ENCODE assay signal across 8 cellular contexts in the genomic region with DNA sequence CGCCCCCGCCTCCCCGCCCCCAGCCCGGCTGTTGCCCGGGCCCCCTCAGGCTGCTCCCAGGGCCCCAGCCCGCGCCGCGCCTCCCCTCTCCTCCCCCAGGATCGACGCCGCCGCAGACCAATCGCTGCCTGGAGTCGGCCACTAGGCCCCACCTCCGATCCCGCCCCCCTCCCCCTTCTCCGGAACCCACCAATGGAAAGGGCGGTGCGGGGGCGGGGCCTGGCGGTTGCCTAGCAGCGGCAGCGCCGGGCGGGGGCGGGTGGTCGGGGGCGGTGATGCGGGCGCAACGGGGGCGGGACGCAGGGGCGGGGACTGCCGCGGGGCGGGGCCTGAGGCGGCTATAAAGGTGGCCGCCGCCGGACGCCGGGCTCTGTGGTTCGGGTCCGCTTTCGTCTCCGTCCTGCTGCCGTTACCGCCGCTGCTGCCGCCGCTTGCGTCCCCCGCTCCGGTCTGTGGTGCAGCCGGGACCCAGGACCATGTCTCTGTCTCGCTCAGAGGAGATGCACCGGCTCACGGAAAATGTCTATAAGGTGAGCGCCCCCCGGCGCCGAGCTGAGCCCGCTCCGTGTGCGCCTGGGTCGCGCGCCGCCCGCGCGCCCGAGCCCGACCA.
DNase-seq lines count a peak whose midpoint lies in the region; ATAC-seq, FAIRE-seq and TF ChIP-seq lines count a peak whose summit lies in the region.

A gene with protein sequence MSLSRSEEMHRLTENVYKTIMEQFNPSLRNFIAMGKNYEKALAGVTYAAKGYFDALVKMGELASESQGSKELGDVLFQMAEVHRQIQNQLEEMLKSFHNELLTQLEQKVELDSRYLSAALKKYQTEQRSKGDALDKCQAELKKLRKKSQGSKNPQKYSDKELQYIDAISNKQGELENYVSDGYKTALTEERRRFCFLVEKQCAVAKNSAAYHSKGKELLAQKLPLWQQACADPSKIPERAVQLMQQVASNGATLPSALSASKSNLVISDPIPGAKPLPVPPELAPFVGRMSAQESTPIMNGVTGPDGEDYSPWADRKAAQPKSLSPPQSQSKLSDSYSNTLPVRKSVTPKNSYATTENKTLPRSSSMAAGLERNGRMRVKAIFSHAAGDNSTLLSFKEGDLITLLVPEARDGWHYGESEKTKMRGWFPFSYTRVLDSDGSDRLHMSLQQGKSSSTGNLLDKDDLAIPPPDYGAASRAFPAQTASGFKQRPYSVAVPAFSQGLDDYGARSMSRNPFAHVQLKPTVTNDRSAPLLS (plus strand): TSS at position 373 of the 610 bp plus-strand sequence. CDS start 104 bp downstream, at position 477.

- H3K36me3 ChIP-seq in rectal smooth muscle tissue (ENCODE audit: control insufficient read depth, insufficient read depth, low read length), result no peaks in the 10 kb centered on the region

- peak; percentile 71 for ATAC-seq in HG02759 (IDR thresholded peaks at IDR 0.05; ENCODE audit: unreplicated experiment)

- peaks cover 37% of the 10 kb centered on the region for H3K4me1 ChIP-seq in rectal smooth muscle tissue (ENCODE audit: control insufficient read depth, insufficient read depth, low read length)

- no peaks in the 10 kb centered on the region for H3K27me3 ChIP-seq in rectal smooth muscle tissue (ENCODE audit: control insufficient read depth, insufficient read depth, low read length)

- DNase-seq in GM12864 (ENCODE audit: low read depth), result peak; percentile 64
- DNase-seq in NCI-H1694 treated with DMSO at 0.1 percent for 48 hours (lab: John Stamatoyannopoulos, UW), result peak; percentile 88
- peak; percentile 97 for DNase-seq in T1000 (lab: John Stamatoyannopoulos, UW)
- DNase-seq in astrocyte of the hippocampus (ENCODE audit: low read depth, low spot score), result peak; percentile 98
- peak; percentile 100 for DNase-seq in hepatic stellate cell (ENCODE audit: low spot score)
- DNase-seq in urothelium cell line (ENCODE audit: low spot score), result peak; percentile 100

- peak; percentile 4 for TF ChIP-seq CTCF in GM12864 (IDR thresholded peaks at IDR 0.05; ENCODE audit: low read depth, low read length, missing control alignments)

- peak; percentile 35 for FAIRE-seq in urothelium cell line (lab: Jason Lieb, UNC)

- H3K4me3 ChIP-seq in GM12864 (ENCODE audit: low read depth, low read length), result peak within 1 kb of the TSS; percentile 48; the same call in 1 of the 2 replicates
- H3K4me3 ChIP-seq in rectal smooth muscle tissue (ENCODE audit: low read length), result peak within 1 kb of the TSS; percentile 75

- no peak within 1 kb of the TSS for H3K9ac ChIP-seq in rectal smooth muscle tissue (ENCODE audit: low read length)

- peak within 1 kb of the TSS; percentile 80 for H3K27ac ChIP-seq in rectal smooth muscle tissue (ENCODE audit: low read depth, low read length)

Comparison
In these comparisons a context has a peak if more than half of its experiments do, and no peak if none do; other contexts are left out.
1. Peak in every context shown above with its lines: DNase-seq, ATAC-seq, H3K4me3 ChIP-seq and H3K27ac ChIP-seq.